28 cellular contexts compared by ENCODE assay signal in genomic region chr9:3008091-3008490, GRCh38.
DNase-seq lines count a peak whose midpoint lies in the region; ATAC-seq and TF ChIP-seq lines count a peak whose summit lies in the region.
"Had no signal": no experiment of that assay in that cellular context is flagged by ENCODE, and none has a peak within 500 bp of the region (broad histone marks: within the 10 kb centered on the region; RNA-seq: fewer than 3 reads in every experiment).

No MANE protein-coding gene starts in this region.

- TF ChIP-seq CTCF in HCT116 (IDR thresholded peaks at IDR 0.05 in 2 of 3, conservative IDR thresholded peaks at IDR 0.05 in 1 of 3; ENCODE audit: borderline replicate concordance in 1 of 3, insufficient read depth in 1 of 3, low read depth in 2 of 3, low read length in 2 of 3) (no peak), VCaP (conservative IDR thresholded peaks at IDR 0.05) (peak; percentile 35; the same call in 1 of the 2 replicates)

- intact Hi-C loops in HCT116 (cut with micrococcal nuclease): no loop called here

- CTCF ChIA-PET in HCT116 (lab: Charles Lee): no interaction called here

- H3K9ac ChIP-seq in HCT116 (ENCODE audit: low read length): no peak overlapping the region

- no peak overlapping the region for H2AFZ ChIP-seq in HCT116 (ENCODE audit: low read depth, low read length, poor library complexity, severe bottlenecking)

- no peaks in the 10 kb centered on the region for H3K36me3 ChIP-seq in HCT116 (ENCODE audit: control insufficient read depth in 1 of 2, insufficient read depth in 2 of 2, low read length in 2 of 2)
- H3K36me3 ChIP-seq in MG63: no peaks in the 10 kb centered on the region
- H3K36me3 ChIP-seq: left ventricle myocardium inferior, uterus had no signal

- peaks cover 25% of the 10 kb centered on the region; the same call in 1 of the 2 replicates for H3K27me3 ChIP-seq in HCT116 (ENCODE audit: insufficient read depth, low read length)
- H3K27me3 ChIP-seq in MG63: no peaks in the 10 kb centered on the region
- H3K27me3 ChIP-seq: uterus had no signal

- ATAC-seq in HCT116 (0 out of 2 replicates have a peak, but pooled peaks have one; percentile 42), GM21528 (IDR thresholded peaks at IDR 0.05; ENCODE audit: low FRiP score, unreplicated experiment) (no peak), GM19351 (IDR thresholded peaks at IDR 0.05; ENCODE audit: unreplicated experiment) (no peak)
- ATAC-seq: activated CD4-positive, alpha-beta T cell treated with anti-CD3 and anti-CD28 coated beads for 36 hours; GM12878; naive thymus-derived CD8-positive, alpha-beta T cell; stimulated activated naive CD8-positive, alpha-beta T cell treated with anti-CD3 and anti-CD28 coated beads, Interleukin-15, amount 100 ng/mL, for 72 hours; T-helper 17 cell had no signal

- H3K4me3 ChIP-seq in HCT116 (replicated peaks in 1 of 2; ENCODE audit: low read depth in 1 of 2, low read length in 2 of 2) (no peak overlapping the region), MG63 (no peak overlapping the region)
- H3K4me3 ChIP-seq: GM12878, left ventricle myocardium inferior, uterus had no signal

- H3K9me2 ChIP-seq in HCT116 (ENCODE audit: insufficient read depth): no peaks in the 10 kb centered on the region

- TF ChIP-seq POLR2A in HCT116 (IDR thresholded peaks at IDR 0.05; ENCODE audit: borderline replicate concordance, extremely low read depth, insufficient read depth, insufficient read length): no peak

- peak; percentile 24 for DNase-seq in NCI-H1092 treated with DMSO at 0.1 percent for 48 hours (lab: John Stamatoyannopoulos, UW)
- no peak for DNase-seq in NCI-H1092 (lab: John Stamatoyannopoulos, UW)
- DNase-seq in HCT116 (ENCODE audit: low read depth, low spot score): no peak
- peak; percentile 50 for DNase-seq in iPS-NIHi7 (ENCODE audit: extremely low spot score)
- DNase-seq in MG63: no peak
- DNase-seq: 8988T; activated CD4-positive, alpha-beta T cell treated with anti-CD3 and anti-CD28 coated beads for 36 hours; activated effector memory CD4-positive, alpha-beta T cell treated with anti-CD3 and anti-CD28 coated beads, Interleukin-2, amount 50 U/mL, for 16 hours; activated naive CD8-positive, alpha-beta T cell treated with anti-CD3 and anti-CD28 coated beads, Interleukin-2, amount 10 ng/mL, durations not matched to agents 7 days and 5 days; GOT3; hypothalamus; islet precursor cell; KG1; left ventricle myocardium inferior; midbrain; naive thymus-derived CD8-positive, alpha-beta T cell; NCI-H1436 treated with DMSO at 0.1 percent for 48 hours; NCI-H2171; NCI-H510A treated with DMSO at 0.1 percent for 48 hours; occipital lobe; stimulated activated CD8-positive, alpha-beta memory T cell treated with anti-CD3 and anti-CD28 coated beads, Interleukin-4, amount 100 ng/mL, for 48 hours; stimulated activated naive CD8-positive, alpha-beta T cell treated with anti-CD3 and anti-CD28 coated beads, Interleukin-15, amount 100 ng/mL, for 72 hours; T-helper 17 cell; uterus had no signal

- no TSS peak for BruUV-seq in HCT116 (replicated peaks; lab: Mats Ljungman, UMichigan)

- H3K27ac ChIP-seq in HCT116 (ENCODE audit: low read depth, low read length) (no peak overlapping the region), VCaP (no peak overlapping the region)
- H3K27ac ChIP-seq: left ventricle myocardium inferior, uterus had no signal

- POLR2A ChIA-PET in HCT116 (lab: Charles Lee): no interaction called here

- no peaks in the 10 kb centered on the region for H3K4me1 ChIP-seq in HCT116 (ENCODE audit: control insufficient read depth in 1 of 2, insufficient read depth in 2 of 2, low read length in 2 of 2)
- H3K4me1 ChIP-seq: left ventricle myocardium inferior, uterus had no signal

- no peaks in the 10 kb centered on the region for H3K79me2 ChIP-seq in HCT116 (ENCODE audit: insufficient read depth, low read length)

- no peak overlapping the region for H3K4me2 ChIP-seq in HCT116 (ENCODE audit: low read length)

- H4K20me1 ChIP-seq in HCT116 (ENCODE audit: insufficient read depth): no peaks in the 10 kb centered on the region

- RAD21 ChIA-PET in HCT116 (lab: Charles Lee; ENCODE audit: low non-redundant PET in 1 of 2, low total read pairs in 2 of 2, uncharacterized antibody in 2 of 2, unreplicated experiment in 2 of 2): no interaction called here

- H3K9me3 ChIP-seq in HCT116 (ENCODE audit: control insufficient read depth in 1 of 2, insufficient read depth in 1 of 2, low read depth in 1 of 2, low read length in 2 of 2) (no peaks in the 10 kb centered on the region), MG63 (no peaks in the 10 kb centered on the region)
- H3K9me3 ChIP-seq: left ventricle myocardium inferior, uterus had no signal

- 0 out of 2 replicates have a peak, but pooled peaks have one; percentile 5 for TF ChIP-seq RAD21 in HCT116 (IDR thresholded peaks at IDR 0.05; ENCODE audit: low read depth)

TF ChIP-seq in HCT116, 20 proteins besides CTCF, POLR2A, EP300 and RAD21:
- no peak for TF ChIP-seq SIN3A (IDR thresholded peaks at IDR 0.05; ENCODE audit: low read depth)
- no peak for TF ChIP-seq ELF1 (IDR thresholded peaks at IDR 0.05; ENCODE audit: borderline replicate concordance, low read depth)
- TF ChIP-seq ZNF274 (IDR thresholded peaks at IDR 0.05; ENCODE audit: low read depth, low read length): no peak
- TF ChIP-seq EZH2 (IDR thresholded peaks at IDR 0.05): no peak
- TF ChIP-seq SP1 (IDR thresholded peaks at IDR 0.05; ENCODE audit: low read depth): no peak

Comparison
In these comparisons a context has a peak if more than half of its experiments do, and no peak if none do; other contexts are left out.
1. DNase-seq: peak in NCI-H1092 treated with DMSO at 0.1 percent for 48 hours (single experiment) and iPS-NIHi7 (single experiment); none in NCI-H1092 (single experiment), HCT116 (single experiment) and MG63 (single experiment).